Comparison of ENCODE assay signal across 1 cellular context in the genomic region with DNA sequence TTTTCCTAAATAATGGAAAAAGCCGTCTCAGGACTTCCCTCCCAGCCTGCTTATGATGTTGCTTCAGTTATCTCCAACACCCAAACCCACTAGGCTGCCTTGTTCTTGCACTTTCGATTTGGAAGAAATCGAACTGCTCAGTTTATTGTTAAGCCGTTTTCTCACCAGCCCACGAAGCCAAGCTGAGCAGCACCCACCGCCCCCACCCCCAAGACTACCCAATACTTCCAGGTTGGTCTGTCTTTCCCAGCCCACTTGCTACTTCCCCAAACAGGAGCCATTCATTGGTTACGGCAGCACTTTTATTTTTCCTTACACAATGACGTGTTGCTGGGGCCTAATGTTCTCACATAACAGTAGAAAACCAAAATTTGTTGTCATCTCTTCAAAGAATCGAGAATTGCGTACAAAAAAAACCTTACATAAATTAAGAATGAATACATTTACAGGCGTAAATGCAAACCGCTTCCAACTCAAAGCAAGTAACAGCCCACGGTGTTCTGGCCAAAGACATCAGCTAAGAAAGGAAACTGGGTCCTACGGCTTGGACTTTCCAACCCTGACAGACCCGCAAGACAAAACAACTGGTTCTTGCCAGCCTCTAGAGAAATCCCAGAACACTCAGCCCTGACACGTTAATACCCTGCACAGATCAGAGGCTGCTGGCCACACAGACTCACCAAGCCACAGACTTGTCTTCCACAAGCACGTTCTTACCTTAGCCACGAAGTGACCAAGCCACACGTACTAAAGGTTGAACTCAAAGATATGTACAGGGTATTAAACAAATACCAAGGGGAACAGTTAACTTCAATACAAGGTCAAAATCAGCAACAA.
A peak's percentile ranks its signal among the peaks of the same experiment; 100 is the strongest.
TF ChIP-seq lines count a peak whose summit lies in the region.

No MANE protein-coding gene starts in this region.

TF ChIP-seq in GM12878, 131 proteins besides CTCF, POLR2A, EP300 and RAD21 (continues in another document):
- TF ChIP-seq CHD4 (IDR thresholded peaks at IDR 0.05) (no peak), NFXL1 (IDR thresholded peaks at IDR 0.05; ENCODE audit: borderline replicate concordance) (no peak), CBX3 (IDR thresholded peaks at IDR 0.05; ENCODE audit: borderline replicate concordance, low read depth) (no peak), ZNF207 (IDR thresholded peaks at IDR 0.05; ENCODE audit: borderline replicate concordance) (no peak), TAF1 (IDR thresholded peaks at IDR 0.05; ENCODE audit: borderline replicate concordance, low read depth, low read length) (no peak), FOS (IDR thresholded peaks at IDR 0.05; ENCODE audit: borderline replicate concordance, extremely low read depth, insufficient read length) (no peak), MXI1 (IDR thresholded peaks at IDR 0.05; ENCODE audit: low read depth, low read length) (no peak), ZNF24 (IDR thresholded peaks at IDR 0.05) (no peak), YBX1 (IDR thresholded peaks at IDR 0.05) (no peak), BACH1 (IDR thresholded peaks at IDR 0.05; ENCODE audit: borderline replicate concordance) (no peak), EED (IDR thresholded peaks at IDR 0.05; ENCODE audit: low read depth) (no peak), KLF5 (IDR thresholded peaks at IDR 0.05; ENCODE audit: partially characterized antibody) (no peak), TARDBP (IDR thresholded peaks at IDR 0.05; ENCODE audit: borderline replicate concordance) (no peak), BHLHE40 (IDR thresholded peaks at IDR 0.05; ENCODE audit: borderline replicate concordance in 1 of 2, low read depth in 2 of 2, low read length in 1 of 2) (0 out of 4 replicates have a peak, but pooled peaks of 1 of the 2 experiments have one; percentile 4), BCL11A (IDR thresholded peaks at IDR 0.05; ENCODE audit: low read depth, low read length) (no peak), YY1 (IDR thresholded peaks at IDR 0.05; ENCODE audit: low read depth, low read length) (no peak), CEBPB (IDR thresholded peaks at IDR 0.05; ENCODE audit: borderline replicate concordance in 1 of 2, low read depth in 2 of 2, low read length in 2 of 2) (no peak), KAT2A (conservative IDR thresholded peaks at IDR 0.05; ENCODE audit: control insufficient read depth, low read depth, low read length) (no peak), TCF7 (IDR thresholded peaks at IDR 0.05; ENCODE audit: borderline replicate concordance) (no peak), POLR2AphosphoS5 (IDR thresholded peaks at IDR 0.05; ENCODE audit: low read length) (peak; percentile 0; the same call in 1 of the 2 replicates), MTA3 (IDR thresholded peaks at IDR 0.05; ENCODE audit: borderline replicate concordance, low read length) (no peak), BMI1 (IDR thresholded peaks at IDR 0.05; ENCODE audit: borderline replicate concordance) (peak; percentile 5; the same call in 1 of the 2 replicates), CHD2 (IDR thresholded peaks at IDR 0.05; ENCODE audit: borderline replicate concordance, low read depth, low read length) (no peak), LARP7 (IDR thresholded peaks at IDR 0.05) (no peak; the same call in 1 of the 2 replicates), POLR2AphosphoS2 (IDR thresholded peaks at IDR 0.05; ENCODE audit: low read depth, low read length) (0 out of 2 replicates have a peak, but pooled peaks have one; percentile 21), SIX5 (IDR thresholded peaks at IDR 0.05; ENCODE audit: low read depth, low read length, severe bottlenecking) (no peak), ZZZ3 (IDR thresholded peaks at IDR 0.05; ENCODE audit: control insufficient read depth, insufficient read length, low read depth) (no peak), NR2F1 (conservative IDR thresholded peaks at IDR 0.05) (no peak), CBFB (IDR thresholded peaks at IDR 0.05; ENCODE audit: low read depth) (no peak), CREB1 (IDR thresholded peaks at IDR 0.05; ENCODE audit: low read depth) (no peak), PAX5 (IDR thresholded peaks at IDR 0.05; ENCODE audit: borderline replicate concordance, low read depth, low read length) (peak; percentile 16; the same call in 1 of the 2 replicates), NR2C2 (IDR thresholded peaks at IDR 0.05; ENCODE audit: borderline replicate concordance, control insufficient read depth, insufficient read length, low read depth) (no peak), SMAD1 (IDR thresholded peaks at IDR 0.05; ENCODE audit: low read depth, partially characterized antibody) (peak; percentile 13), TBL1XR1 (IDR thresholded peaks at IDR 0.05; ENCODE audit: low read depth, low read length) (no peak), SIN3A (IDR thresholded peaks at IDR 0.05; ENCODE audit: low read depth, low read length) (no peak), SREBF2 (IDR thresholded peaks at IDR 0.05; ENCODE audit: low read length) (no peak), JUND (IDR thresholded peaks at IDR 0.05; ENCODE audit: low read depth, low read length) (no peak), IKZF1 (conservative IDR thresholded peaks at IDR 0.05) (no peak), SPI1 (IDR thresholded peaks at IDR 0.05; ENCODE audit: borderline replicate concordance, insufficient read depth, low read depth, low read length) (no peak), RAD51 (IDR thresholded peaks at IDR 0.05) (no peak), RFX5 (IDR thresholded peaks at IDR 0.05; ENCODE audit: low read depth, low read length) (no peak), MEF2A (IDR thresholded peaks at IDR 0.05; ENCODE audit: insufficient read depth, low read depth, low read length) (no peak), NFYA (IDR thresholded peaks at IDR 0.05; ENCODE audit: borderline replicate concordance, low read depth, low read length) (no peak), RUNX3 (IDR thresholded peaks at IDR 0.05; ENCODE audit: low read length) (no peak), STAT3 (IDR thresholded peaks at IDR 0.05; ENCODE audit: low read depth, low read length) (no peak), SMAD5 (IDR thresholded peaks at IDR 0.05; ENCODE audit: low read depth) (no peak; the same call in 1 of the 2 replicates), ZNF217 (IDR thresholded peaks at IDR 0.05) (no peak)
- TF ChIP-seq, protein P1, sequence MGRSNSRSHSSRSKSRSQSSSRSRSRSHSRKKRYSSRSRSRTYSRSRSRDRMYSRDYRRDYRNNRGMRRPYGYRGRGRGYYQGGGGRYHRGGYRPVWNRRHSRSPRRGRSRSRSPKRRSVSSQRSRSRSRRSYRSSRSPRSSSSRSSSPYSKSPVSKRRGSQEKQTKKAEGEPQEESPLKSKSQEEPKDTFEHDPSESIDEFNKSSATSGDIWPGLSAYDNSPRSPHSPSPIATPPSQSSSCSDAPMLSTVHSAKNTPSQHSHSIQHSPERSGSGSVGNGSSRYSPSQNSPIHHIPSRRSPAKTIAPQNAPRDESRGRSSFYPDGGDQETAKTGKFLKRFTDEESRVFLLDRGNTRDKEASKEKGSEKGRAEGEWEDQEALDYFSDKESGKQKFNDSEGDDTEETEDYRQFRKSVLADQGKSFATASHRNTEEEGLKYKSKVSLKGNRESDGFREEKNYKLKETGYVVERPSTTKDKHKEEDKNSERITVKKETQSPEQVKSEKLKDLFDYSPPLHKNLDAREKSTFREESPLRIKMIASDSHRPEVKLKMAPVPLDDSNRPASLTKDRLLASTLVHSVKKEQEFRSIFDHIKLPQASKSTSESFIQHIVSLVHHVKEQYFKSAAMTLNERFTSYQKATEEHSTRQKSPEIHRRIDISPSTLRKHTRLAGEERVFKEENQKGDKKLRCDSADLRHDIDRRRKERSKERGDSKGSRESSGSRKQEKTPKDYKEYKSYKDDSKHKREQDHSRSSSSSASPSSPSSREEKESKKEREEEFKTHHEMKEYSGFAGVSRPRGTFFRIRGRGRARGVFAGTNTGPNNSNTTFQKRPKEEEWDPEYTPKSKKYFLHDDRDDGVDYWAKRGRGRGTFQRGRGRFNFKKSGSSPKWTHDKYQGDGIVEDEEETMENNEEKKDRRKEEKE (IDR thresholded peaks at IDR 0.05), result peak; percentile 17; the same call in 1 of the 2 replicates
- TF ChIP-seq, protein P2, sequence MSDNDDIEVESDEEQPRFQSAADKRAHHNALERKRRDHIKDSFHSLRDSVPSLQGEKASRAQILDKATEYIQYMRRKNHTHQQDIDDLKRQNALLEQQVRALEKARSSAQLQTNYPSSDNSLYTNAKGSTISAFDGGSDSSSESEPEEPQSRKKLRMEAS (IDR thresholded peaks at IDR 0.05; ENCODE audit: low read depth, low read length), result no peak
- TF ChIP-seq, protein P3, sequence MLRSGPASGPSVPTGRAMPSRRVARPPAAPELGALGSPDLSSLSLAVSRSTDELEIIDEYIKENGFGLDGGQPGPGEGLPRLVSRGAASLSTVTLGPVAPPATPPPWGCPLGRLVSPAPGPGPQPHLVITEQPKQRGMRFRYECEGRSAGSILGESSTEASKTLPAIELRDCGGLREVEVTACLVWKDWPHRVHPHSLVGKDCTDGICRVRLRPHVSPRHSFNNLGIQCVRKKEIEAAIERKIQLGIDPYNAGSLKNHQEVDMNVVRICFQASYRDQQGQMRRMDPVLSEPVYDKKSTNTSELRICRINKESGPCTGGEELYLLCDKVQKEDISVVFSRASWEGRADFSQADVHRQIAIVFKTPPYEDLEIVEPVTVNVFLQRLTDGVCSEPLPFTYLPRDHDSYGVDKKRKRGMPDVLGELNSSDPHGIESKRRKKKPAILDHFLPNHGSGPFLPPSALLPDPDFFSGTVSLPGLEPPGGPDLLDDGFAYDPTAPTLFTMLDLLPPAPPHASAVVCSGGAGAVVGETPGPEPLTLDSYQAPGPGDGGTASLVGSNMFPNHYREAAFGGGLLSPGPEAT (IDR thresholded peaks at IDR 0.05; ENCODE audit: low read depth), result no peak
- TF ChIP-seq, protein P4, sequence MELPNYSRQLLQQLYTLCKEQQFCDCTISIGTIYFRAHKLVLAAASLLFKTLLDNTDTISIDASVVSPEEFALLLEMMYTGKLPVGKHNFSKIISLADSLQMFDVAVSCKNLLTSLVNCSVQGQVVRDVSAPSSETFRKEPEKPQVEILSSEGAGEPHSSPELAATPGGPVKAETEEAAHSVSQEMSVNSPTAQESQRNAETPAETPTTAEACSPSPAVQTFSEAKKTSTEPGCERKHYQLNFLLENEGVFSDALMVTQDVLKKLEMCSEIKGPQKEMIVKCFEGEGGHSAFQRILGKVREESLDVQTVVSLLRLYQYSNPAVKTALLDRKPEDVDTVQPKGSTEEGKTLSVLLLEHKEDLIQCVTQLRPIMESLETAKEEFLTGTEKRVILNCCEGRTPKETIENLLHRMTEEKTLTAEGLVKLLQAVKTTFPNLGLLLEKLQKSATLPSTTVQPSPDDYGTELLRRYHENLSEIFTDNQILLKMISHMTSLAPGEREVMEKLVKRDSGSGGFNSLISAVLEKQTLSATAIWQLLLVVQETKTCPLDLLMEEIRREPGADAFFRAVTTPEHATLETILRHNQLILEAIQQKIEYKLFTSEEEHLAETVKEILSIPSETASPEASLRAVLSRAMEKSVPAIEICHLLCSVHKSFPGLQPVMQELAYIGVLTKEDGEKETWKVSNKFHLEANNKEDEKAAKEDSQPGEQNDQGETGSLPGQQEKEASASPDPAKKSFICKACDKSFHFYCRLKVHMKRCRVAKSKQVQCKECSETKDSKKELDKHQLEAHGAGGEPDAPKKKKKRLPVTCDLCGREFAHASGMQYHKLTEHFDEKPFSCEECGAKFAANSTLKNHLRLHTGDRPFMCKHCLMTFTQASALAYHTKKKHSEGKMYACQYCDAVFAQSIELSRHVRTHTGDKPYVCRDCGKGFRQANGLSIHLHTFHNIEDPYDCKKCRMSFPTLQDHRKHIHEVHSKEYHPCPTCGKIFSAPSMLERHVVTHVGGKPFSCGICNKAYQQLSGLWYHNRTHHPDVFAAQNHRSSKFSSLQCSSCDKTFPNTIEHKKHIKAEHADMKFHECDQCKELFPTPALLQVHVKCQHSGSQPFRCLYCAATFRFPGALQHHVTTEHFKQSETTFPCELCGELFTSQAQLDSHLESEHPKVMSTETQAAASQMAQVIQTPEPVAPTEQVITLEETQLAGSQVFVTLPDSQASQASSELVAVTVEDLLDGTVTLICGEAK (IDR thresholded peaks at IDR 0.05; ENCODE audit: borderline replicate concordance), result no peak
- TF ChIP-seq, protein P5, sequence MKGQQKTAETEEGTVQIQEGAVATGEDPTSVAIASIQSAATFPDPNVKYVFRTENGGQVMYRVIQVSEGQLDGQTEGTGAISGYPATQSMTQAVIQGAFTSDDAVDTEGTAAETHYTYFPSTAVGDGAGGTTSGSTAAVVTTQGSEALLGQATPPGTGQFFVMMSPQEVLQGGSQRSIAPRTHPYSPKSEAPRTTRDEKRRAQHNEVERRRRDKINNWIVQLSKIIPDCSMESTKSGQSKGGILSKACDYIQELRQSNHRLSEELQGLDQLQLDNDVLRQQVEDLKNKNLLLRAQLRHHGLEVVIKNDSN (IDR thresholded peaks at IDR 0.05; ENCODE audit: borderline replicate concordance, extremely low read length, insufficient read depth, low read depth, low read length), result no peak
- TF ChIP-seq, protein P6, sequence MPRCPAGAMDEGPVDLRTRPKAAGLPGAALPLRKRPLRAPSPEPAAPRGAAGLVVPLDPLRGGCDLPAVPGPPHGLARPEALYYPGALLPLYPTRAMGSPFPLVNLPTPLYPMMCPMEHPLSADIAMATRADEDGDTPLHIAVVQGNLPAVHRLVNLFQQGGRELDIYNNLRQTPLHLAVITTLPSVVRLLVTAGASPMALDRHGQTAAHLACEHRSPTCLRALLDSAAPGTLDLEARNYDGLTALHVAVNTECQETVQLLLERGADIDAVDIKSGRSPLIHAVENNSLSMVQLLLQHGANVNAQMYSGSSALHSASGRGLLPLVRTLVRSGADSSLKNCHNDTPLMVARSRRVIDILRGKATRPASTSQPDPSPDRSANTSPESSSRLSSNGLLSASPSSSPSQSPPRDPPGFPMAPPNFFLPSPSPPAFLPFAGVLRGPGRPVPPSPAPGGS (IDR thresholded peaks at IDR 0.05; ENCODE audit: borderline replicate concordance, insufficient read depth, low read depth, low read length, poor library complexity, severe bottlenecking), result no peak
- TF ChIP-seq, protein P7, sequence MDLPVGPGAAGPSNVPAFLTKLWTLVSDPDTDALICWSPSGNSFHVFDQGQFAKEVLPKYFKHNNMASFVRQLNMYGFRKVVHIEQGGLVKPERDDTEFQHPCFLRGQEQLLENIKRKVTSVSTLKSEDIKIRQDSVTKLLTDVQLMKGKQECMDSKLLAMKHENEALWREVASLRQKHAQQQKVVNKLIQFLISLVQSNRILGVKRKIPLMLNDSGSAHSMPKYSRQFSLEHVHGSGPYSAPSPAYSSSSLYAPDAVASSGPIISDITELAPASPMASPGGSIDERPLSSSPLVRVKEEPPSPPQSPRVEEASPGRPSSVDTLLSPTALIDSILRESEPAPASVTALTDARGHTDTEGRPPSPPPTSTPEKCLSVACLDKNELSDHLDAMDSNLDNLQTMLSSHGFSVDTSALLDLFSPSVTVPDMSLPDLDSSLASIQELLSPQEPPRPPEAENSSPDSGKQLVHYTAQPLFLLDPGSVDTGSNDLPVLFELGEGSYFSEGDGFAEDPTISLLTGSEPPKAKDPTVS (IDR thresholded peaks at IDR 0.05; ENCODE audit: low read depth, low read length), result no peak
- TF ChIP-seq, protein P8, sequence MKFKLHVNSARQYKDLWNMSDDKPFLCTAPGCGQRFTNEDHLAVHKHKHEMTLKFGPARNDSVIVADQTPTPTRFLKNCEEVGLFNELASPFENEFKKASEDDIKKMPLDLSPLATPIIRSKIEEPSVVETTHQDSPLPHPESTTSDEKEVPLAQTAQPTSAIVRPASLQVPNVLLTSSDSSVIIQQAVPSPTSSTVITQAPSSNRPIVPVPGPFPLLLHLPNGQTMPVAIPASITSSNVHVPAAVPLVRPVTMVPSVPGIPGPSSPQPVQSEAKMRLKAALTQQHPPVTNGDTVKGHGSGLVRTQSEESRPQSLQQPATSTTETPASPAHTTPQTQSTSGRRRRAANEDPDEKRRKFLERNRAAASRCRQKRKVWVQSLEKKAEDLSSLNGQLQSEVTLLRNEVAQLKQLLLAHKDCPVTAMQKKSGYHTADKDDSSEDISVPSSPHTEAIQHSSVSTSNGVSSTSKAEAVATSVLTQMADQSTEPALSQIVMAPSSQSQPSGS (IDR thresholded peaks at IDR 0.05; ENCODE audit: low read length), result no peak
